Comparison of ENCODE assay signal across 17 cellular contexts in genomic region chr12:93812616-93813015, GRCh38.
DNase-seq lines count a peak whose midpoint lies in the region; ATAC-seq and TF ChIP-seq lines count a peak whose summit lies in the region.
"Had no signal": no experiment of that assay in that cellular context is flagged by ENCODE, and none has a peak within 500 bp of the region (broad histone marks: within the 10 kb centered on the region; RNA-seq: fewer than 3 reads in every experiment).

No MANE protein-coding gene starts in this region.

- no peak overlapping the region for H3K27ac ChIP-seq in A673 (ENCODE audit: low read depth, low read length, poor library complexity, severe bottlenecking)
- peak overlapping the region; percentile 100 for H3K27ac ChIP-seq in Karpas-422 (ENCODE audit: low read length)
- H3K27ac ChIP-seq in gastrocnemius medialis: peak overlapping the region; percentile 90 to 97 (median 96)
- H3K27ac ChIP-seq in RWPE1: no peak overlapping the region

- BruUV-seq in A673 (replicated peaks; lab: Mats Ljungman, UMichigan): no TSS peak

- TF ChIP-seq CTCF in A673 (conservative IDR thresholded peaks at IDR 0.05; ENCODE audit: low read depth, low read length) (no peak), fibroblast of villous mesenchyme (IDR thresholded peaks at IDR 0.05; ENCODE audit: insufficient read depth, low read depth, low read length) (no peak), gastrocnemius medialis (IDR thresholded peaks at IDR 0.05 in 4 of 5, conservative IDR thresholded peaks at IDR 0.05 in 1 of 5) (no peak), RWPE1 (conservative IDR thresholded peaks at IDR 0.05; ENCODE audit: low read depth) (no peak)

- no peaks in the 10 kb centered on the region for H3K79me2 ChIP-seq in Karpas-422 (ENCODE audit: low read length)

- H3K4me2 ChIP-seq in Karpas-422 (ENCODE audit: low read depth, low read length, poor library complexity, severe bottlenecking): no peak overlapping the region

- in situ Hi-C loops in gastrocnemius medialis (cut with MboI; ENCODE audit: low sequenced_read_pairs in 4 of 4): loop anchor here in 1 of 4 donors (10.0 kb wide), 1 partner anchor 82 kb away; no protein-coding TSS in a partner anchor

- H3K9ac ChIP-seq in Karpas-422 (ENCODE audit: low read length): no peak overlapping the region

- no peaks in the 10 kb centered on the region for H3K36me3 ChIP-seq in A673 (ENCODE audit: insufficient read depth, low read length, poor library complexity, severe bottlenecking)
- no peaks in the 10 kb centered on the region for H3K36me3 ChIP-seq in Karpas-422 (ENCODE audit: insufficient read depth, low read length)
- H3K36me3 ChIP-seq in gastrocnemius medialis: no peaks in the 10 kb centered on the region

- H3K9me2 ChIP-seq in Karpas-422 (replicated peaks; ENCODE audit: insufficient read depth, low read length): no peaks in the 10 kb centered on the region

- peak; percentile 48 for DNase-seq in A673 (ENCODE audit: low spot score)
- no peak for DNase-seq in Karpas-422
- DNase-seq in fibroblast of villous mesenchyme (ENCODE audit: low read depth): peak; percentile 82
- DNase-seq in gastrocnemius medialis: no peak
- DNase-seq in NAMALWA (ENCODE audit: low spot score): no peak
- DNase-seq in stimulated activated CD4-positive, alpha-beta T cell treated with anti-CD3 and anti-CD28 coated beads, Interleukin-2, amount 100 ng/mL, for 24 hours: no peak
- no peak for DNase-seq in RWPE1 (ENCODE audit: low spot score)
- DNase-seq: activated B cell treated with CpG ODN at 0.5 μM for 24 hours; Calu3; dermis blood vessel endothelial cell; erythroblast; NCI-H82; stimulated activated CD4-positive, alpha-beta T cell treated with anti-CD3 and anti-CD28 coated beads, Interleukin-2, amount 100 ng/mL, for 48 hours; T-cell had no signal

- CTCF ChIA-PET in A673 (lab: Charles Lee) (no interaction called here), RWPE1 (lab: Yijun Ruan, JAX) (interaction anchor here (0.7 kb wide), 1 partner anchor 122 kb away, joined by 5 read pairs; no protein-coding TSS in a partner anchor)

- POLR2A ChIA-PET in A673 (lab: Charles Lee; ENCODE audit: low non-redundant PET): no interaction called here
- POLR2A ChIA-PET in RWPE1 (lab: Yijun Ruan, JAX; ENCODE audit: low non-redundant PET): no interaction called here

- H2AFZ ChIP-seq in Karpas-422 (ENCODE audit: low read length): no peak overlapping the region

- no peak for TF ChIP-seq POLR2A in gastrocnemius medialis (IDR thresholded peaks at IDR 0.05)

- H3K27me3 ChIP-seq in A673 (replicated peaks; ENCODE audit: insufficient read depth, low read depth, low read length, poor library complexity) (no peaks in the 10 kb centered on the region), Karpas-422 (ENCODE audit: low read length) (no peaks in the 10 kb centered on the region), gastrocnemius medialis (no peaks in the 10 kb centered on the region)

- no peak for ATAC-seq in gastrocnemius medialis
- ATAC-seq in HG03378 (IDR thresholded peaks at IDR 0.05; ENCODE audit: unreplicated experiment): no peak
- ATAC-seq: K562; natural killer cell treated with Interleukin-12 subunit alpha and Interleukin-12 subunit beta and Interleukin-15 and Interleukin-18, amount 100 ng/mL, for 72 hours; T-cell had no signal

- intact Hi-C loops in A673 (cut with micrococcal nuclease; ENCODE audit: unreplicated experiment): no loop called here
- intact Hi-C loops in gastrocnemius medialis (cut with DNase I; ENCODE audit: low total_unique reads): loop anchor here (5.0 kb wide), 2 partner anchors 160 to 885 kb away; partner anchors contain the start of gene EEA1

- H3K4me3 ChIP-seq in A673 (ENCODE audit: low read depth, low read length, poor library complexity, severe bottlenecking) (no peak overlapping the region), Karpas-422 (ENCODE audit: low read length) (no peak overlapping the region), fibroblast of villous mesenchyme (ENCODE audit: low read depth, low read length) (no peak overlapping the region), gastrocnemius medialis (no peak overlapping the region)
- H3K4me3 ChIP-seq: K562 had no signal

- H3K4me1 ChIP-seq in A673 (ENCODE audit: insufficient read depth, low read length, poor library complexity, severe bottlenecking) (peaks cover 18% of the 10 kb centered on the region), Karpas-422 (ENCODE audit: low read length) (peaks cover 77% of the 10 kb centered on the region), gastrocnemius medialis (peaks cover 30 to 53% of the 10 kb centered on the region in 2 donors)

- no peaks in the 10 kb centered on the region for H4K20me1 ChIP-seq in Karpas-422 (ENCODE audit: insufficient read depth, low read depth, low read length)

- no peaks in the 10 kb centered on the region for H3K9me3 ChIP-seq in A673 (ENCODE audit: low read depth, low read length, poor library complexity, severe bottlenecking)
- no peaks in the 10 kb centered on the region for H3K9me3 ChIP-seq in Karpas-422 (ENCODE audit: low read length)
- H3K9me3 ChIP-seq in gastrocnemius medialis: no peaks in the 10 kb centered on the region

Comparison
In these comparisons a context has a peak if more than half of its experiments do, and no peak if none do; other contexts are left out.
1. DNase-seq: peak in A673 (single experiment) and fibroblast of villous mesenchyme (single experiment); none in Karpas-422 (single experiment), gastrocnemius medialis (0 of 2), NAMALWA (single experiment), stimulated activated CD4-positive, alpha-beta T cell treated with anti-CD3 and anti-CD28 coated beads, Interleukin-2, amount 100 ng/mL, for 24 hours (0 of 2) and RWPE1 (single experiment).
2. H3K27ac ChIP-seq: peak in Karpas-422 (single experiment) and gastrocnemius medialis (4 of 4); none in A673 (single experiment) and RWPE1 (single experiment).